ENCODE assay signal across 1 cellular context in the genomic region with DNA sequence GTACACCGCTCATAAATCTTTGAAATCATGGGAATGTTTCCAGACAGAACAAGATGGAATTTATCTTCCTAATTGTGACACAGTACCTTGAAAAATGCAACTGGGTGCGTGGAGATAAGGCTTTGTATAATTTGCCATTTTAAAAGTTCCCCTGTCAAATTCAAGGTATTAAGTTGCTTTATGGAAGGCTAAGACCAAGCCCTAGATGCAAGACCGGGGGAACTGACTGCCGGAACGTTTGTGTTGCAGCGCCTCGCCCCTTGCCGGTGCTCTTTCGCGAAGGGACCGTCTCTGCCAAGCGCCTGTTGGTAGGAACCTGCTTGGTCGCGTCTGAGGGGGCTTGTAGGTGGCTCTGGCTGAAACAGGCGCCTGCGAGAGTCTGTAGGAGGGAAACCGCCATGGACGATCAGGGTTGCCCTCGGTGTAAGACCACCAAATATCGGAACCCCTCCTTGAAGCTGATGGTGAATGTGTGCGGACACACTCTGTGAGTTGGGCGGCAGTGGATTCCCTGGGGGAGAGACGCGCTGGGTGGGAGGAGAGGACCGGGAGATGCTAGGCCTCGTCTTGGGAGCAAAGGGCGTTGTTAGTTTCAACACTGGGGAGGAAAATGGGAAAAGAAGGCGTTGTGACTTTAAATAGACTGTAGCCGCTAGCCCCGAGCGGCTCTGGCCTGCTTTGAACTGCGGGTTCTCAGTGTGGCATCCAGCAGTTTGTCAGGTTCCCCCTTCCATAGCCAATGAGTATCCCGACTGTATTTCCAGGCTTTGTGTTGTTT.
TF ChIP-seq lines count a peak whose summit lies in the region.

A gene (plus strand): TSS at position 297 of the 778 bp plus-strand sequence. CDS start 102 bp downstream, at position 399.

TF ChIP-seq in HepG2, 621 proteins besides CTCF, POLR2A, EP300 and RAD21 (continued from another document and continues in another):
- TF ChIP-seq KLF11 (CRISPR knock-in tag; IDR thresholded peaks at IDR 0.05) (peak; percentile 72; the same call in 1 of the 2 replicates), CAMTA2 (CRISPR knock-in tag; IDR thresholded peaks at IDR 0.05; ENCODE audit: borderline replicate concordance) (peak; percentile 64; the same call in 1 of the 2 replicates), NFKB2 (CRISPR knock-in tag; IDR thresholded peaks at IDR 0.05; ENCODE audit: borderline replicate concordance) (peak; percentile 93; the same call in 1 of the 2 replicates), ZNF253 (CRISPR knock-in tag; IDR thresholded peaks at IDR 0.05; ENCODE audit: borderline replicate concordance) (0 out of 2 replicates have a peak, but pooled peaks have one; percentile 46), MED13 (CRISPR knock-in tag; IDR thresholded peaks at IDR 0.05) (no peak), ATF7-NPFF (CRISPR knock-in tag; IDR thresholded peaks at IDR 0.05; ENCODE audit: low read depth) (peak; percentile 73), ZNF557 (CRISPR knock-in tag; IDR thresholded peaks at IDR 0.05) (no peak), NCOA1 (CRISPR knock-in tag; IDR thresholded peaks at IDR 0.05) (0 out of 2 replicates have a peak, but pooled peaks have one; percentile 66), ZNF101 (CRISPR knock-in tag; IDR thresholded peaks at IDR 0.05; ENCODE audit: borderline replicate concordance, low read depth) (peak; percentile 63; the same call in 1 of the 2 replicates), NKX3-1 (CRISPR knock-in tag; IDR thresholded peaks at IDR 0.05) (0 out of 2 replicates have a peak, but pooled peaks have one; percentile 40), MIER2 (CRISPR knock-in tag; IDR thresholded peaks at IDR 0.05) (peak; percentile 84), XBP1 (CRISPR knock-in tag; IDR thresholded peaks at IDR 0.05) (no peak), RFX3 (CRISPR knock-in tag; IDR thresholded peaks at IDR 0.05) (peak; percentile 23; the same call in 1 of the 2 replicates), ZNF780A (CRISPR knock-in tag; IDR thresholded peaks at IDR 0.05) (no peak), FOXM1 (CRISPR knock-in tag; IDR thresholded peaks at IDR 0.05) (no peak), NONO (IDR thresholded peaks at IDR 0.05) (no peak), NONO (CRISPR knock-in tag; conservative IDR thresholded peaks at IDR 0.05) (peak; percentile 92), ZNF543 (CRISPR knock-in tag; IDR thresholded peaks at IDR 0.05) (0 out of 2 replicates have a peak, but pooled peaks have one; percentile 49), ZC3H13 (CRISPR knock-in tag; IDR thresholded peaks at IDR 0.05) (no peak), ZNF232 (CRISPR knock-in tag; IDR thresholded peaks at IDR 0.05; ENCODE audit: borderline replicate concordance) (peak; percentile 91; the same call in 1 of the 2 replicates), ZNF432 (CRISPR knock-in tag; IDR thresholded peaks at IDR 0.05; ENCODE audit: borderline replicate concordance) (no peak), SOX5 (CRISPR knock-in tag; IDR thresholded peaks at IDR 0.05; ENCODE audit: borderline replicate concordance) (peak; percentile 45; the same call in 1 of the 2 replicates), XRCC5 (optimal IDR thresholded peaks at IDR 0.05; ENCODE audit: low read length) (peak; percentile 98), TGIF2 (CRISPR knock-in tag; IDR thresholded peaks at IDR 0.05) (peak; percentile 86), ZKSCAN8 (CRISPR knock-in tag; IDR thresholded peaks at IDR 0.05; ENCODE audit: borderline replicate concordance) (peak; percentile 87), ZNF530 (CRISPR knock-in tag; IDR thresholded peaks at IDR 0.05; ENCODE audit: low read depth) (no peak), MED1 (CRISPR knock-in tag; IDR thresholded peaks at IDR 0.05) (peak; percentile 83)
- TF ChIP-seq, protein P1, sequence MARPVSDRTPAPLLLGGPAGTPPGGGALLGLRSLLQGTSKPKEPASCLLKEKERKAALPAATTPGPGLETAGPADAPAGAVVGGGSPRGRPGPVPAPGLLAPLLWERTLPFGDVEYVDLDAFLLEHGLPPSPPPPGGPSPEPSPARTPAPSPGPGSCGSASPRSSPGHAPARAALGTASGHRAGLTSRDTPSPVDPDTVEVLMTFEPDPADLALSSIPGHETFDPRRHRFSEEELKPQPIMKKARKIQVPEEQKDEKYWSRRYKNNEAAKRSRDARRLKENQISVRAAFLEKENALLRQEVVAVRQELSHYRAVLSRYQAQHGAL (CRISPR knock-in tag; IDR thresholded peaks at IDR 0.05; ENCODE audit: not compliant biosample characterization) = no peak
- TF ChIP-seq, protein P2, sequence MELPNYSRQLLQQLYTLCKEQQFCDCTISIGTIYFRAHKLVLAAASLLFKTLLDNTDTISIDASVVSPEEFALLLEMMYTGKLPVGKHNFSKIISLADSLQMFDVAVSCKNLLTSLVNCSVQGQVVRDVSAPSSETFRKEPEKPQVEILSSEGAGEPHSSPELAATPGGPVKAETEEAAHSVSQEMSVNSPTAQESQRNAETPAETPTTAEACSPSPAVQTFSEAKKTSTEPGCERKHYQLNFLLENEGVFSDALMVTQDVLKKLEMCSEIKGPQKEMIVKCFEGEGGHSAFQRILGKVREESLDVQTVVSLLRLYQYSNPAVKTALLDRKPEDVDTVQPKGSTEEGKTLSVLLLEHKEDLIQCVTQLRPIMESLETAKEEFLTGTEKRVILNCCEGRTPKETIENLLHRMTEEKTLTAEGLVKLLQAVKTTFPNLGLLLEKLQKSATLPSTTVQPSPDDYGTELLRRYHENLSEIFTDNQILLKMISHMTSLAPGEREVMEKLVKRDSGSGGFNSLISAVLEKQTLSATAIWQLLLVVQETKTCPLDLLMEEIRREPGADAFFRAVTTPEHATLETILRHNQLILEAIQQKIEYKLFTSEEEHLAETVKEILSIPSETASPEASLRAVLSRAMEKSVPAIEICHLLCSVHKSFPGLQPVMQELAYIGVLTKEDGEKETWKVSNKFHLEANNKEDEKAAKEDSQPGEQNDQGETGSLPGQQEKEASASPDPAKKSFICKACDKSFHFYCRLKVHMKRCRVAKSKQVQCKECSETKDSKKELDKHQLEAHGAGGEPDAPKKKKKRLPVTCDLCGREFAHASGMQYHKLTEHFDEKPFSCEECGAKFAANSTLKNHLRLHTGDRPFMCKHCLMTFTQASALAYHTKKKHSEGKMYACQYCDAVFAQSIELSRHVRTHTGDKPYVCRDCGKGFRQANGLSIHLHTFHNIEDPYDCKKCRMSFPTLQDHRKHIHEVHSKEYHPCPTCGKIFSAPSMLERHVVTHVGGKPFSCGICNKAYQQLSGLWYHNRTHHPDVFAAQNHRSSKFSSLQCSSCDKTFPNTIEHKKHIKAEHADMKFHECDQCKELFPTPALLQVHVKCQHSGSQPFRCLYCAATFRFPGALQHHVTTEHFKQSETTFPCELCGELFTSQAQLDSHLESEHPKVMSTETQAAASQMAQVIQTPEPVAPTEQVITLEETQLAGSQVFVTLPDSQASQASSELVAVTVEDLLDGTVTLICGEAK (IDR thresholded peaks at IDR 0.05) = peak; percentile 32; the same call in 1 of the 2 replicates
- TF ChIP-seq, protein P2 (CRISPR knock-in tag; IDR thresholded peaks at IDR 0.05) = peak; percentile 86
- TF ChIP-seq, protein P3, sequence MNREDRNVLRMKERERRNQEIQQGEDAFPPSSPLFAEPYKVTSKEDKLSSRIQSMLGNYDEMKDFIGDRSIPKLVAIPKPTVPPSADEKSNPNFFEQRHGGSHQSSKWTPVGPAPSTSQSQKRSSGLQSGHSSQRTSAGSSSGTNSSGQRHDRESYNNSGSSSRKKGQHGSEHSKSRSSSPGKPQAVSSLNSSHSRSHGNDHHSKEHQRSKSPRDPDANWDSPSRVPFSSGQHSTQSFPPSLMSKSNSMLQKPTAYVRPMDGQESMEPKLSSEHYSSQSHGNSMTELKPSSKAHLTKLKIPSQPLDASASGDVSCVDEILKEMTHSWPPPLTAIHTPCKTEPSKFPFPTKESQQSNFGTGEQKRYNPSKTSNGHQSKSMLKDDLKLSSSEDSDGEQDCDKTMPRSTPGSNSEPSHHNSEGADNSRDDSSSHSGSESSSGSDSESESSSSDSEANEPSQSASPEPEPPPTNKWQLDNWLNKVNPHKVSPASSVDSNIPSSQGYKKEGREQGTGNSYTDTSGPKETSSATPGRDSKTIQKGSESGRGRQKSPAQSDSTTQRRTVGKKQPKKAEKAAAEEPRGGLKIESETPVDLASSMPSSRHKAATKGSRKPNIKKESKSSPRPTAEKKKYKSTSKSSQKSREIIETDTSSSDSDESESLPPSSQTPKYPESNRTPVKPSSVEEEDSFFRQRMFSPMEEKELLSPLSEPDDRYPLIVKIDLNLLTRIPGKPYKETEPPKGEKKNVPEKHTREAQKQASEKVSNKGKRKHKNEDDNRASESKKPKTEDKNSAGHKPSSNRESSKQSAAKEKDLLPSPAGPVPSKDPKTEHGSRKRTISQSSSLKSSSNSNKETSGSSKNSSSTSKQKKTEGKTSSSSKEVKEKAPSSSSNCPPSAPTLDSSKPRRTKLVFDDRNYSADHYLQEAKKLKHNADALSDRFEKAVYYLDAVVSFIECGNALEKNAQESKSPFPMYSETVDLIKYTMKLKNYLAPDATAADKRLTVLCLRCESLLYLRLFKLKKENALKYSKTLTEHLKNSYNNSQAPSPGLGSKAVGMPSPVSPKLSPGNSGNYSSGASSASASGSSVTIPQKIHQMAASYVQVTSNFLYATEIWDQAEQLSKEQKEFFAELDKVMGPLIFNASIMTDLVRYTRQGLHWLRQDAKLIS (CRISPR knock-in tag; IDR thresholded peaks at IDR 0.05) = no peak; the same call in 1 of the 2 replicates
- TF ChIP-seq, protein P4, sequence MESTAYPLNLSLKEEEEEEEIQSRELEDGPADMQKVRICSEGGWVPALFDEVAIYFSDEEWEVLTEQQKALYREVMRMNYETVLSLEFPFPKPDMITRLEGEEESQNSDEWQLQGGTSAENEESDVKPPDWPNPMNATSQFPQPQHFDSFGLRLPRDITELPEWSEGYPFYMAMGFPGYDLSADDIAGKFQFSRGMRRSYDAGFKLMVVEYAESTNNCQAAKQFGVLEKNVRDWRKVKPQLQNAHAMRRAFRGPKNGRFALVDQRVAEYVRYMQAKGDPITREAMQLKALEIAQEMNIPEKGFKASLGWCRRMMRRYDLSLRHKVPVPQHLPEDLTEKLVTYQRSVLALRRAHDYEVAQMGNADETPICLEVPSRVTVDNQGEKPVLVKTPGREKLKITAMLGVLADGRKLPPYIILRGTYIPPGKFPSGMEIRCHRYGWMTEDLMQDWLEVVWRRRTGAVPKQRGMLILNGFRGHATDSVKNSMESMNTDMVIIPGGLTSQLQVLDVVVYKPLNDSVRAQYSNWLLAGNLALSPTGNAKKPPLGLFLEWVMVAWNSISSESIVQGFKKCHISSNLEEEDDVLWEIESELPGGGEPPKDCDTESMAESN (CRISPR knock-in tag; conservative IDR thresholded peaks at IDR 0.05) = peak; percentile 85
- TF ChIP-seq, protein P5, sequence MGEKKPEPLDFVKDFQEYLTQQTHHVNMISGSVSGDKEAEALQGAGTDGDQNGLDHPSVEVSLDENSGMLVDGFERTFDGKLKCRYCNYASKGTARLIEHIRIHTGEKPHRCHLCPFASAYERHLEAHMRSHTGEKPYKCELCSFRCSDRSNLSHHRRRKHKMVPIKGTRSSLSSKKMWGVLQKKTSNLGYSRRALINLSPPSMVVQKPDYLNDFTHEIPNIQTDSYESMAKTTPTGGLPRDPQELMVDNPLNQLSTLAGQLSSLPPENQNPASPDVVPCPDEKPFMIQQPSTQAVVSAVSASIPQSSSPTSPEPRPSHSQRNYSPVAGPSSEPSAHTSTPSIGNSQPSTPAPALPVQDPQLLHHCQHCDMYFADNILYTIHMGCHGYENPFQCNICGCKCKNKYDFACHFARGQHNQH (CRISPR knock-in tag; IDR thresholded peaks at IDR 0.05) = peak; percentile 95
- TF ChIP-seq, protein P6, sequence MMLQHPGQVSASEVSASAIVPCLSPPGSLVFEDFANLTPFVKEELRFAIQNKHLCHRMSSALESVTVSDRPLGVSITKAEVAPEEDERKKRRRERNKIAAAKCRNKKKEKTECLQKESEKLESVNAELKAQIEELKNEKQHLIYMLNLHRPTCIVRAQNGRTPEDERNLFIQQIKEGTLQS (CRISPR knock-in tag; IDR thresholded peaks at IDR 0.05) = peak; percentile 70
- TF ChIP-seq, protein P7, sequence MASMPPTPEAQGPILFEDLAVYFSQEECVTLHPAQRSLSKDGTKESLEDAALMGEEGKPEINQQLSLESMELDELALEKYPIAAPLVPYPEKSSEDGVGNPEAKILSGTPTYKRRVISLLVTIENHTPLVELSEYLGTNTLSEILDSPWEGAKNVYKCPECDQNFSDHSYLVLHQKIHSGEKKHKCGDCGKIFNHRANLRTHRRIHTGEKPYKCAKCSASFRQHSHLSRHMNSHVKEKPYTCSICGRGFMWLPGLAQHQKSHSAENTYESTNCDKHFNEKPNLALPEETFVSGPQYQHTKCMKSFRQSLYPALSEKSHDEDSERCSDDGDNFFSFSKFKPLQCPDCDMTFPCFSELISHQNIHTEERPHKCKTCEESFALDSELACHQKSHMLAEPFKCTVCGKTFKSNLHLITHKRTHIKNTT (CRISPR knock-in tag; IDR thresholded peaks at IDR 0.05) = no peak
- TF ChIP-seq, protein P8, sequence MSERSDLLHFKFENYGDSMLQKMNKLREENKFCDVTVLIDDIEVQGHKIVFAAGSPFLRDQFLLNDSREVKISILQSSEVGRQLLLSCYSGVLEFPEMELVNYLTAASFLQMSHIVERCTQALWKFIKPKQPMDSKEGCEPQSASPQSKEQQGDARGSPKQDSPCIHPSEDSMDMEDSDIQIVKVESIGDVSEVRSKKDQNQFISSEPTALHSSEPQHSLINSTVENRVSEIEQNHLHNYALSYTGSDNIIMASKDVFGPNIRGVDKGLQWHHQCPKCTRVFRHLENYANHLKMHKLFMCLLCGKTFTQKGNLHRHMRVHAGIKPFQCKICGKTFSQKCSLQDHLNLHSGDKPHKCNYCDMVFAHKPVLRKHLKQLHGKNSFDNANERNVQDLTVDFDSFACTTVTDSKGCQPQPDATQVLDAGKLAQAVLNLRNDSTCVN (CRISPR knock-in tag; IDR thresholded peaks at IDR 0.05; ENCODE audit: borderline replicate concordance) = peak; percentile 83
